Comparison of ENCODE assay signal across 33 cellular contexts in genomic region chr11:17867346-17867745, GRCh38.
"Had no signal": no experiment of that assay in that cellular context is flagged by ENCODE, and none has a peak within 500 bp of the region (broad histone marks: within the 10 kb centered on the region; RNA-seq: fewer than 3 reads in every experiment).

No MANE protein-coding gene starts in this region.

- DNase-seq: Kasumi-1, MG63, NCI-H1048, NCI-H1092 treated with DMSO at 0.1 percent for 48 hours, NCI-H1105 treated with DMSO at 0.1 percent for 48 hours, NCI-H1417, NCI-H1436, NCI-H146, NCI-H1694, NCI-H187, NCI-H1930, NCI-H2029 treated with DMSO at 0.1 percent for 48 hours, NCI-H2081 treated with DMSO at 0.1 percent for 48 hours, NCI-H2107, NCI-H2171, NCI-H226, NCI-H446 treated with DMSO at 0.1 percent for 48 hours, NCI-H510A, NCI-H524, NCI-H526, NCI-H69, NCI-H748 treated with DMSO at 0.1 percent for 48 hours, NCI-H82, PC-9, SHP77, SIG-M5, SJCRH30, T-cell had no signal

- H3K4me1 ChIP-seq: SJCRH30 had no signal

- H3K27me3 ChIP-seq: MG63, SJCRH30 had no signal

- H3K27ac ChIP-seq: PC-9, RWPE1, SJCRH30, SK-N-MC had no signal

- H3K4me2 ChIP-seq: PC-9 had no signal

- H3K36me3 ChIP-seq: MG63, SJCRH30 had no signal

- H3K9me3 ChIP-seq: MG63 had no signal

- H2AFZ ChIP-seq: PC-9 had no signal

- ATAC-seq: Panc1, Right ventricle myocardium inferior, SK-N-SH treated with all-trans-retinoic acid at 6 μM for 48 hours, T-cell had no signal

- H3K4me3 ChIP-seq: MG63, PC-9, SJCRH30, SK-N-MC had no signal
